ENCODE assay signal across 21 cellular contexts in the genomic region with DNA sequence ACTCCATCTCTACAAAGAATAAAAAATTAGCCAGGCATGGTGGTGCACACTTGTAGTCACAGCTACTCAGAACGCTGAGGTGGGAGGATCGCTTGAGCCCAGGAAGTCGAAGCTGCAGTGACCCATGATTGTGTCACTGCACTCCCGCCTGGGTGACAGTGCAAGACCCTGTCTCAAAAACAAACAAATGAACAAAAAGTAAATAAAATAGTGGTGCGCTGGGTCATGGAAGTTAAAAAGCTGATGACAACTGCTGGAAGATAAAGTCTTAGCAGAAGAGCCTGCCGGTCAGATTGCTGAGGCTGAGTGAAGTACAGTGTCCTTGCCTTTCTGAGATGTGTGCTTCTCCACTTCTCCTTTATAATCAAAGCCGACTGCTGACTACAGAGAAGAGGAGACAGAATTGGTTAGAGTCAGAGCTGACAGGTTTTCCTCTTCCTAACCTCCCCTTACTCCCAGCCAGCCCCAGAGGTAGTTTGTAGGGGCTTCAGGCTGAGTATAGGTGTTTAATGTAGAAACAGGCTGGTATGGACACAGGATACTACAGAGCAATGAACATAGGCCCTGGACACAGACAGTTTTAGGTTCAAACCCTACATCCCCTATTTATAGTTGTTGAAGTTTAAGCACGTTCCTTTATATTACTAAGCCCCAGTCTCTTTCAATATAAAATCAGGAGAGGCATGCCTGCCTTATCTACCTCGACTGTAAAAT. TPM values are rescaled to one million over a fixed set of nuclear protein-coding genes. Genes with fewer than 3 reads are reported as not detected.
DNase-seq lines count a peak whose midpoint lies in the region; ATAC-seq, FAIRE-seq and TF ChIP-seq lines count a peak whose summit lies in the region.
"Had no signal": no experiment of that assay in that cellular context is flagged by ENCODE, and none has a peak within 500 bp of the region (broad histone marks: within the 10 kb centered on the region; RNA-seq: fewer than 3 reads in every experiment).

No MANE protein-coding gene starts in this region.

- H3K4me1 Mint-ChIP-seq in activated naive CD4-positive, alpha-beta T cell treated with anti-CD3 and anti-CD28 coated beads, Interleukin-2, amount 50 U/mL, for 24 hours = peaks cover 38% of the 10 kb centered on the region

- H3K79me2 ChIP-seq in PC-3 (ENCODE audit: low read length) (no peaks in the 10 kb centered on the region), GM12878 (ENCODE audit: control insufficient read depth, insufficient read depth, low read length) (no peaks in the 10 kb centered on the region)

- H3K9me3 ChIP-seq in PC-3 (ENCODE audit: low read length) (no peaks in the 10 kb centered on the region), GM12878 (replicated peaks; ENCODE audit: control insufficient read depth, insufficient read depth, low read length) (no peaks in the 10 kb centered on the region), neutrophil (no peaks in the 10 kb centered on the region), stomach (no peaks in the 10 kb centered on the region)
- H3K9me3 ChIP-seq: BE2C had no signal

- RAD21 ChIA-PET in GM12878 (lab: Charles Lee; ENCODE audit: unreplicated experiment) = no interaction called here

- CTCF ChIA-PET in PC-3 (lab: Charles Lee) (no interaction called here), GM12878 (lab: Yijun Ruan, JAX) (interaction anchor here (1.2 kb wide), 1 partner anchor 11 kb away, joined by 3 read pairs; no protein-coding TSS in a partner anchor)

- H3K4me3 ChIP-seq in PC-3 (ENCODE audit: low read length) = no peak overlapping the region
- no peak overlapping the region for H3K4me3 ChIP-seq in GM12878
- no peak overlapping the region for H3K4me3 ChIP-seq in neutrophil (ENCODE audit: low read depth in 1 of 2, low read length in 1 of 2)
- H3K4me3 ChIP-seq in stomach = no peak overlapping the region

- POLR2A ChIA-PET in PC-3 (lab: Charles Lee; ENCODE audit: unreplicated experiment) = no interaction called here
- POLR2A ChIA-PET in GM12878 (lab: Charles Lee) = no interaction called here

- intact Hi-C loops in PC-3 (cut with micrococcal nuclease) (no loop called here), GM12878 (cut with micrococcal nuclease; ENCODE audit: unreplicated experiment) (no loop called here), stomach (cut with DNase I; ENCODE audit: low total_unique reads) (no loop called here)

- in situ Hi-C loops in GM12878 (cut with MboI) = no loop called here

- no peaks in the 10 kb centered on the region for H4K20me1 ChIP-seq in PC-3 (ENCODE audit: low read length)
- no peaks in the 10 kb centered on the region for H4K20me1 ChIP-seq in GM12878 (ENCODE audit: control insufficient read depth, insufficient read depth)

- FAIRE-seq in GM12878 (lab: Jason Lieb, UNC) = no peak
- FAIRE-seq: RCC 7860 had no signal

- peaks cover 31% of the 10 kb centered on the region for H3K36me3 Mint-ChIP-seq in activated naive CD4-positive, alpha-beta T cell treated with anti-CD3 and anti-CD28 coated beads, Interleukin-2, amount 50 U/mL, for 24 hours
- peaks cover 11 to 60% of the 10 kb centered on the region in 2 donors for H3K36me3 Mint-ChIP-seq in activated naive CD4-positive, alpha-beta T cell treated with anti-CD3 and anti-CD28 coated beads, Interleukin-2, amount 50 U/mL, for 72 hours

- no peak overlapping the region for H3K4me2 ChIP-seq in PC-3 (ENCODE audit: low read length)
- no peak overlapping the region for H3K4me2 ChIP-seq in GM12878 (ENCODE audit: control insufficient read depth, insufficient read depth)

- no peak overlapping the region for H3K4me3 Mint-ChIP-seq in activated naive CD4-positive, alpha-beta T cell treated with anti-CD3 and anti-CD28 coated beads, Interleukin-2, amount 50 U/mL, for 24 hours
- H3K4me3 Mint-ChIP-seq: CD8-positive, alpha-beta memory T cell had no signal

- 98% methylated on average over 9 of the region's 9 CpGs for WGBS in GM12878 (ENCODE audit: insufficient coverage, insufficient replicate concordance, low lambda C conversion rate, missing lambda C conversion rate)
- 73 to 85% (median 80%) methylated on average over 9 of the region's 9 CpGs for WGBS in stomach, 5 donors

- H3K36me3 ChIP-seq in PC-3 (ENCODE audit: low read depth, low read length) (no peaks in the 10 kb centered on the region), GM12878 (ENCODE audit: control insufficient read depth in 2 of 2, insufficient read depth in 2 of 2, low read length in 1 of 2) (peaks cover 10 to 25% of the 10 kb centered on the region in 2 experiments), neutrophil (peaks cover 86% of the 10 kb centered on the region), stomach (peaks cover 0 to 48% (median 31%) of the 10 kb centered on the region in 4 donors)
- H3K36me3 ChIP-seq: BE2C had no signal

- no peak for TF ChIP-seq EP300 in GM12878 (IDR thresholded peaks at IDR 0.05; ENCODE audit: borderline replicate concordance in 1 of 2, control insufficient read depth in 1 of 2, low read depth in 2 of 2, low read length in 2 of 2)
- no peak for TF ChIP-seq EP300 in stomach (IDR thresholded peaks at IDR 0.05)

- TF ChIP-seq CTCF in PC-3 (conservative IDR thresholded peaks at IDR 0.05; ENCODE audit: low read depth, low read length) (no peak), GM12878 (IDR thresholded peaks at IDR 0.05 in 2 of 3, conservative IDR thresholded peaks at IDR 0.05 in 1 of 3; ENCODE audit: control insufficient read depth in 2 of 3, extremely low read depth in 1 of 3, insufficient read depth in 1 of 3, low read depth in 3 of 3, low read length in 3 of 3) (no peak), neutrophil (IDR thresholded peaks at IDR 0.05) (no peak), stomach (IDR thresholded peaks at IDR 0.05) (no peak)

- H3F3A ChIP-seq in PC-3 (ENCODE audit: low read length, unreplicated experiment) = no peaks in the 10 kb centered on the region

- SMC1A ChIA-PET in GM12878 (lab: Charles Lee; ENCODE audit: uncharacterized antibody, unreplicated experiment) = no interaction called here

- BruUV-seq in PC-3 (replicated peaks; lab: Mats Ljungman, UMichigan) = no TSS peak
- TSS peak; percentile 40 for BruUV-seq in GM12878 (replicated peaks; lab: Mats Ljungman, UMichigan)

- H3K4me1 ChIP-seq in PC-3 (ENCODE audit: insufficient read depth, low read length) (no peaks in the 10 kb centered on the region), GM12878 (ENCODE audit: control insufficient read depth, insufficient read depth, low read length) (no peaks in the 10 kb centered on the region), neutrophil (ENCODE audit: control insufficient read depth in 1 of 2, insufficient read depth in 1 of 2, low read depth in 1 of 2, low read length in 1 of 2) (no peaks in the 10 kb centered on the region), stomach (no peaks in the 10 kb centered on the region)
- H3K4me1 ChIP-seq: BE2C had no signal

- DNase-seq in activated naive CD4-positive, alpha-beta T cell treated with anti-CD3 and anti-CD28 coated beads, Interleukin-2, amount 50 U/mL, for 72 hours (ENCODE audit: low spot score in 2 of 2) = no peak
- DNase-seq in PC-3 = no peak
- DNase-seq in GM12878 (ENCODE audit: low read depth, low spot score) = no peak
- DNase-seq in stomach = no peak
- DNase-seq: BE2C; CD8-positive, alpha-beta memory T cell; GF-D8; KG1; NCI-H1048; NCI-H1694; NCI-H2171; NCI-H82; SHP77 treated with DMSO at 0.1 percent for 48 hours had no signal

- no peaks in the 10 kb centered on the region for H3K27me3 ChIP-seq in PC-3 (ENCODE audit: low read length)
- no peaks in the 10 kb centered on the region for H3K27me3 ChIP-seq in GM12878 (replicated peaks in 1 of 2; ENCODE audit: control insufficient read depth in 2 of 2, insufficient read depth in 2 of 2, low read length in 1 of 2)
- no peaks in the 10 kb centered on the region for H3K27me3 ChIP-seq in neutrophil
- no peaks in the 10 kb centered on the region for H3K27me3 ChIP-seq in stomach
- H3K27me3 ChIP-seq: BE2C had no signal

- H3K27ac Mint-ChIP-seq in activated naive CD4-positive, alpha-beta T cell treated with anti-CD3 and anti-CD28 coated beads, Interleukin-2, amount 50 U/mL, for 24 hours = peak overlapping the region; percentile 79
- H3K27ac Mint-ChIP-seq in activated naive CD4-positive, alpha-beta T cell treated with anti-CD3 and anti-CD28 coated beads, Interleukin-2, amount 50 U/mL, for 72 hours = peak overlapping the region in 1 of 2 donors; percentile 31

- H3K27ac ChIP-seq in PC-3 (ENCODE audit: low read length) = no peak overlapping the region
- H3K27ac ChIP-seq in GM12878 (ENCODE audit: control insufficient read depth, insufficient read depth) = no peak overlapping the region
- peak overlapping the region; percentile 48 for H3K27ac ChIP-seq in neutrophil
- H3K27ac ChIP-seq in stomach = no peak overlapping the region

- ATAC-seq in activated naive CD4-positive, alpha-beta T cell treated with anti-CD3 and anti-CD28 coated beads, Interleukin-2, amount 50 U/mL, for 72 hours = no peak
- ATAC-seq in PC-3 (peak; percentile 40), GM12878 (no peak), HG03469 (IDR thresholded peaks at IDR 0.05; ENCODE audit: unreplicated experiment) (no peak)

- H2AFZ ChIP-seq in PC-3 (ENCODE audit: low read length) (no peak overlapping the region), GM12878 (ENCODE audit: control insufficient read depth, low read depth, low read length) (no peak overlapping the region)

- H3K9ac ChIP-seq in PC-3 (ENCODE audit: low read length) (no peak overlapping the region), GM12878 (ENCODE audit: control insufficient read depth, insufficient read depth, low read length) (no peak overlapping the region)

- H3K9me3 Mint-ChIP-seq in activated naive CD4-positive, alpha-beta T cell treated with anti-CD3 and anti-CD28 coated beads, Interleukin-2, amount 50 U/mL, for 24 hours = no peaks in the 10 kb centered on the region
- no peaks in the 10 kb centered on the region for H3K9me3 Mint-ChIP-seq in activated naive CD4-positive, alpha-beta T cell treated with anti-CD3 and anti-CD28 coated beads, Interleukin-2, amount 50 U/mL, for 72 hours
- H3K9me3 Mint-ChIP-seq: CD8-positive, alpha-beta memory T cell had no signal

- no peaks in the 10 kb centered on the region for H3K27me3 Mint-ChIP-seq in activated naive CD4-positive, alpha-beta T cell treated with anti-CD3 and anti-CD28 coated beads, Interleukin-2, amount 50 U/mL, for 24 hours
- H3K27me3 Mint-ChIP-seq: CD8-positive, alpha-beta memory T cell had no signal

- TF ChIP-seq POLR2A in GM12878 (IDR thresholded peaks at IDR 0.05; ENCODE audit: low read depth, low read length) = no peak
- no peak for TF ChIP-seq POLR2A in stomach (IDR thresholded peaks at IDR 0.05)

- TF ChIP-seq RAD21 in GM12878 (IDR thresholded peaks at IDR 0.05; ENCODE audit: insufficient read depth, low read depth, low read length) = no peak

- no peaks in the 10 kb centered on the region for H3K9me2 ChIP-seq in PC-3 (replicated peaks; ENCODE audit: low read length)

RNA-seq across cellular contexts. Expression of a gene that starts 17.9 kb away (rescaled TPM):
- 100 to 1,000 TPM; 217 to 293 TPM for total RNA-seq in activated naive CD4-positive, alpha-beta T cell treated with anti-CD3 and anti-CD28 coated beads, Interleukin-2, amount 50 U/mL, for 72 hours
- 3.7 and 5.8 TPM in 2 replicates for total RNA-seq in PC-3 (2014; rRNA removed)
- total RNA-seq in GM12878 (2013; cell fraction: nucleolus; rRNA removed) = 212 and 226 TPM in 2 replicates
- 240 and 260 TPM in 2 replicates for total RNA-seq in GM12878 (2014; rRNA removed)
- 212 and 221 TPM in 2 replicates for total RNA-seq in GM12878 (2014; rRNA removed; fragmentation: Illumina TruSeq; extraction: Trizol)
- 232 and 237 TPM in 2 replicates for total RNA-seq in GM12878 (2021)
- polyA plus RNA-seq in GM12878 (2011; ENCODE audit: low read depth) = 140 TPM
- polyA plus RNA-seq in GM12878 (2011; rRNA removed) = 168 and 195 TPM in 2 replicates
- 161 and 180 TPM in 2 replicates for polyA plus RNA-seq in GM12878 (2011; cell fraction: cytosol; rRNA removed)
- 255 and 288 TPM in 2 replicates for polyA plus RNA-seq in GM12878 (2011; cell fraction: nucleus; rRNA removed)
- polyA plus RNA-seq in GM12878 (2012) = 166 and 209 TPM in 2 replicates
- 344 and 401 TPM in 2 replicates for polyA plus RNA-seq in GM12878 (2014; fragmentation: Illumina TruSeq; extraction: Trizol)
- 10 to 100 TPM; 51.6 to 76.2 TPM for polyA plus RNA-seq in GM12878 (2014; fragmentation: Nextera tagmentation; extraction: Ambion mirVana)
- 225 and 226 TPM in 2 replicates for polyA plus RNA-seq in GM12878 (2014; rRNA removed)
- 100 to 1,000 TPM; 271 to 303 TPM for polyA plus RNA-seq in GM12878 (2016; fragmentation: Nextera tagmentation; extraction: Ambion mirVana)
- 156 and 160 TPM in 2 replicates for polyA minus RNA-seq in GM12878 (2011; rRNA and poly(A)+ RNA removed)
- polyA minus RNA-seq in GM12878 (2011; cell fraction: cytosol; rRNA and poly(A)+ RNA removed) = 46.1 and 55.5 TPM in 2 replicates
- polyA minus RNA-seq in GM12878 (2011; cell fraction: nucleus; rRNA and poly(A)+ RNA removed) = 64.2 and 97.4 TPM in 2 replicates
- total RNA-seq in stomach = 100 to 1,000 TPM in 1 of 5 donors, 10 to 100 TPM in 4; 21.8 to 115 (median 44.0) TPM
- polyA plus RNA-seq in stomach = 10 to 100 TPM; 13.9 to 24.6 (median 22.3) TPM

RNA-seq across cellular contexts. Expression of a gene that starts 49.6 kb away (rescaled TPM):
- total RNA-seq in activated naive CD4-positive, alpha-beta T cell treated with anti-CD3 and anti-CD28 coated beads, Interleukin-2, amount 50 U/mL, for 72 hours = not detected
- total RNA-seq in PC-3 (2014; rRNA removed) (not detected in 2 replicates), GM12878 (2014; rRNA removed) (not detected in 2 replicates), GM12878 (2014; rRNA removed; fragmentation: Illumina TruSeq; extraction: Trizol) (not detected in 2 replicates), GM12878 (2021) (not detected in 2 replicates), stomach (under 1 TPM in 1 of 5 donors, not detected in 4; under 0.01 TPM)
- total RNA-seq in GM12878 (2013; cell fraction: nucleolus; rRNA removed) = not detected in 2 replicates
- polyA plus RNA-seq in GM12878 (2011; ENCODE audit: low read depth) = 0.18 TPM
- polyA plus RNA-seq in GM12878 (2011; rRNA removed) (0.01 TPM in 1 of 2 replicates, not detected in the other), GM12878 (2014; fragmentation: Illumina TruSeq; extraction: Trizol) (not detected in 2 replicates), GM12878 (2014; fragmentation: Nextera tagmentation; extraction: Ambion mirVana) (under 1 TPM; 0.03 to 0.05 TPM), GM12878 (2014; rRNA removed) (not detected in 2 replicates), GM12878 (2016; fragmentation: Nextera tagmentation; extraction: Ambion mirVana) (under 1 TPM in 1 of 2 experiments, not detected in 1; 0.04 TPM), stomach (under 1 TPM in 1 of 3 donors, not detected in 2; 0.06 TPM)
- not detected in 2 replicates for polyA plus RNA-seq in GM12878 (2011; cell fraction: cytosol; rRNA removed)
- not detected in 2 replicates for polyA plus RNA-seq in GM12878 (2011; cell fraction: nucleus; rRNA removed)
- 0.07 and 0.16 TPM in 2 replicates for polyA plus RNA-seq in GM12878 (2012)
- polyA minus RNA-seq in GM12878 (2011; rRNA and poly(A)+ RNA removed) = 0.05 TPM in 1 of 2 replicates, not detected in the other
- polyA minus RNA-seq in GM12878 (2011; cell fraction: cytosol; rRNA and poly(A)+ RNA removed) = not detected in 2 replicates
- polyA minus RNA-seq in GM12878 (2011; cell fraction: nucleus; rRNA and poly(A)+ RNA removed) = not detected in 2 replicates
- total RNA-seq: CD8-positive, alpha-beta memory T cell; H4; M059J; NCI-H460 had no signal
- polyA plus RNA-seq: AG04450; CD8-positive, alpha-beta memory T cell had no signal
